ENCODE assay signal across 10 cellular contexts in genomic region chr17:41800601-41801373, GRCh38. TPM values are rescaled to one million over a fixed set of nuclear protein-coding genes. Genes with fewer than 3 reads are reported as not detected.
DNase-seq lines count a peak whose midpoint lies in the region; ATAC-seq and TF ChIP-seq lines count a peak whose summit lies in the region.
"Had no signal": no experiment of that assay in that cellular context is flagged by ENCODE, and none has a peak within 500 bp of the region (broad histone marks: within the 10 kb centered on the region; RNA-seq: fewer than 3 reads in every experiment).

No MANE protein-coding gene starts in this region.

- TF ChIP-seq POLR2A in transverse colon (IDR thresholded peaks at IDR 0.05) = peak; percentile 23

- H3K36me3 Mint-ChIP-seq in activated CD8-positive, alpha-beta T cell treated with anti-CD3 and anti-CD28 coated beads, Interleukin-2, amount 10 ng/mL, durations not matched to agents 7 days and 5 days (ENCODE audit: low read depth) = no peaks in the 10 kb centered on the region

- TF ChIP-seq EP300 in transverse colon (IDR thresholded peaks at IDR 0.05; ENCODE audit: low read depth) = peak; percentile 36

- no peaks in the 10 kb centered on the region for H3K9me3 Mint-ChIP-seq in activated CD8-positive, alpha-beta T cell treated with anti-CD3 and anti-CD28 coated beads, Interleukin-2, amount 10 ng/mL, durations not matched to agents 7 days and 5 days (ENCODE audit: insufficient read depth)

- H3K27me3 ChIP-seq in transverse colon = no peaks in the 10 kb centered on the region

- in situ Hi-C loops in transverse colon (cut with MboI; ENCODE audit: low pct_ligation_motif_present in 1 of 4, low pct_unique_long_range_greater_than_20kb in 1 of 4, low sequenced_read_pairs in 3 of 4) = loop anchor here (5.0 to 10.0 kb wide), 2 partner anchors 63 to 66 kb away; partner anchors contain the start of gene HAP1 (in 2 of the 4)

- peaks cover 5% of the 10 kb centered on the region for H3K4me1 Mint-ChIP-seq in activated CD8-positive, alpha-beta T cell treated with anti-CD3 and anti-CD28 coated beads, Interleukin-2, amount 10 ng/mL, durations not matched to agents 7 days and 5 days (ENCODE audit: low read depth)

- no peaks in the 10 kb centered on the region for H3K9me3 ChIP-seq in transverse colon
- H3K9me3 ChIP-seq: HAP-1 had no signal

- H3K4me3 ChIP-seq in transverse colon = no peak overlapping the region
- H3K4me3 ChIP-seq: HAP-1, SK-N-MC had no signal

- CTCF ChIA-PET in activated CD8-positive, alpha-beta T cell treated with anti-CD3 and anti-CD28 coated beads, Interleukin-2, amount 10 ng/mL, durations not matched to agents 7 days and 5 days (lab: Charles Lee) = interaction anchor here (0.6 to 2.4 kb wide), 15 partner anchors 10 to 86 kb away, joined by 3 to 37 read pairs (median 6); partner anchors contain the start of genes HAP1, JUP, KLHL11 and P3H4

- no peak for TF ChIP-seq CTCF in transverse colon (IDR thresholded peaks at IDR 0.05)

- H3K27me3 Mint-ChIP-seq in activated CD8-positive, alpha-beta T cell treated with anti-CD3 and anti-CD28 coated beads, Interleukin-2, amount 10 ng/mL, durations not matched to agents 7 days and 5 days (ENCODE audit: low read depth) = no peaks in the 10 kb centered on the region

- no peaks in the 10 kb centered on the region for H3K36me3 ChIP-seq in transverse colon

- no peak overlapping the region for H3K27ac Mint-ChIP-seq in activated CD8-positive, alpha-beta T cell treated with anti-CD3 and anti-CD28 coated beads, Interleukin-2, amount 10 ng/mL, durations not matched to agents 7 days and 5 days

- DNase-seq in NCI-H1417 (lab: John Stamatoyannopoulos, UW) (peak; percentile 38 to 70 (median 44)), NCI-H1417 treated with DMSO at 0.1 percent for 48 hours (lab: John Stamatoyannopoulos, UW) (no peak), iris pigment epithelial cell (ENCODE audit: low read depth) (peak; percentile 51), transverse colon (peak; percentile 92), occipital lobe (lab: John Stamatoyannopoulos, UW) (no peak), OCI-M2 (lab: John Stamatoyannopoulos, UW; ENCODE audit: unreplicated experiment) (no peak)
- DNase-seq in activated CD8-positive, alpha-beta T cell treated with anti-CD3 and anti-CD28 coated beads, Interleukin-2, amount 10 ng/mL, durations not matched to agents 7 days and 5 days = no peak

- peak; percentile 29 for ATAC-seq in activated CD8-positive, alpha-beta T cell treated with anti-CD3 and anti-CD28 coated beads, Interleukin-2, amount 10 ng/mL, durations not matched to agents 7 days and 5 days
- ATAC-seq in HG02642 (IDR thresholded peaks at IDR 0.05; ENCODE audit: poor library complexity, unreplicated experiment) = no peak

- POLR2A ChIA-PET in activated CD8-positive, alpha-beta T cell treated with anti-CD3 and anti-CD28 coated beads, Interleukin-2, amount 10 ng/mL, durations not matched to agents 7 days and 5 days (lab: Charles Lee) = interaction anchor here (0.9 kb wide), 1 partner anchor 63 kb away, joined by 3 read pairs; no protein-coding TSS in a partner anchor

- WGBS in transverse colon (ENCODE audit: low coverage in 1 of 2), 2 donors = 31% methylated on average over 18 of the region's 18 CpGs; no CpG with 5 or more reads in 1 of the 2 donors

- no peak overlapping the region for H3K4me3 Mint-ChIP-seq in activated CD8-positive, alpha-beta T cell treated with anti-CD3 and anti-CD28 coated beads, Interleukin-2, amount 10 ng/mL, durations not matched to agents 7 days and 5 days

- H3K4me1 ChIP-seq in transverse colon = peaks cover 11 to 17% (median 16%) of the 10 kb centered on the region in 4 donors

- H3K27ac ChIP-seq in transverse colon = peak overlapping the region; percentile 76 to 82 (median 80)
- H3K27ac ChIP-seq: SK-N-MC had no signal

- intact Hi-C loops in transverse colon (cut with DNase I; ENCODE audit: low total_unique reads) = no loop called here

RNA-seq across cellular contexts. Expression of gene P3H4, which starts 11.0 kb away (rescaled TPM):
- 1 to 10 TPM; 2.7 to 3.5 TPM for total RNA-seq in activated CD8-positive, alpha-beta T cell treated with anti-CD3 and anti-CD28 coated beads, Interleukin-2, amount 10 ng/mL, durations not matched to agents 7 days and 5 days
- total RNA-seq in transverse colon (10 to 100 TPM; 18.7 to 39.6 (median 22.5) TPM), occipital lobe (10.3 TPM)

RNA-seq across cellular contexts. Expression of gene FKBP10, which starts 12.0 kb away (rescaled TPM):
- not detected for total RNA-seq in activated CD8-positive, alpha-beta T cell treated with anti-CD3 and anti-CD28 coated beads, Interleukin-2, amount 10 ng/mL, durations not matched to agents 7 days and 5 days
- total RNA-seq in transverse colon (10 to 100 TPM in 3 of 4 donors, 1 to 10 TPM in 1; 7.1 to 61.1 (median 12.6) TPM), occipital lobe (11.2 TPM)

RNA-seq across cellular contexts. Expression of gene JUP, which starts 14.3 kb away (rescaled TPM):
- total RNA-seq in activated CD8-positive, alpha-beta T cell treated with anti-CD3 and anti-CD28 coated beads, Interleukin-2, amount 10 ng/mL, durations not matched to agents 7 days and 5 days = 1 to 10 TPM; 5.2 to 6.0 TPM
- 100 to 1,000 TPM; 396 to 595 (median 513) TPM for total RNA-seq in transverse colon
- total RNA-seq in occipital lobe = 37.4 TPM

RNA-seq across cellular contexts. Expression of gene NT5C3B, which starts 35.2 kb away (rescaled TPM):
- total RNA-seq in activated CD8-positive, alpha-beta T cell treated with anti-CD3 and anti-CD28 coated beads, Interleukin-2, amount 10 ng/mL, durations not matched to agents 7 days and 5 days = 10 to 100 TPM; 15.7 to 17.8 TPM
- 10 to 100 TPM in 3 of 4 donors, 1 to 10 TPM in 1; 10.0 to 30.8 (median 24.6) TPM for total RNA-seq in transverse colon
- total RNA-seq in occipital lobe = 85.8 TPM

RNA-seq across cellular contexts. Expression of gene KLHL10, which starts 36.8 kb away (rescaled TPM):
- total RNA-seq in activated CD8-positive, alpha-beta T cell treated with anti-CD3 and anti-CD28 coated beads, Interleukin-2, amount 10 ng/mL, durations not matched to agents 7 days and 5 days = not detected
- total RNA-seq in transverse colon (under 1 TPM in 1 of 4 donors, not detected in 3; 0.32 TPM), occipital lobe (not detected)

Comparison
In these comparisons a context has a peak if more than half of its experiments do, and no peak if none do; other contexts are left out.
1. DNase-seq: peak in NCI-H1417 (3 of 3), iris pigment epithelial cell (single experiment) and transverse colon (single experiment); none in NCI-H1417 treated with DMSO at 0.1 percent for 48 hours (single experiment), activated CD8-positive, alpha-beta T cell treated with anti-CD3 and anti-CD28 coated beads, Interleukin-2, amount 10 ng/mL, durations not matched to agents 7 days and 5 days (single experiment), occipital lobe (single experiment) and OCI-M2 (single experiment).
2. RNA of gene FKBP10, which starts 12.0 kb away (total RNA-seq): 7.1 to 61.1 TPM in transverse colon and 11.2 TPM in occipital lobe (single experiment); not detected in activated CD8-positive, alpha-beta T cell treated with anti-CD3 and anti-CD28 coated beads, Interleukin-2, amount 10 ng/mL, durations not matched to agents 7 days and 5 days; every median in the first group is over 4 times any median in the second.
3. RNA of gene JUP, which starts 14.3 kb away (total RNA-seq): 396 to 595 TPM in transverse colon; 37.4 TPM in occipital lobe (single experiment) and 5.2 to 6.0 TPM in activated CD8-positive, alpha-beta T cell treated with anti-CD3 and anti-CD28 coated beads, Interleukin-2, amount 10 ng/mL, durations not matched to agents 7 days and 5 days; every median in the first group is over 10 times any median in the second.